Comparison of ENCODE assay signal across 20 cellular contexts in genomic region chr2:109186656-109187250, GRCh38. TPM values are rescaled to one million over a fixed set of nuclear protein-coding genes. Genes with fewer than 3 reads are reported as not detected.
DNase-seq lines count a peak whose midpoint lies in the region; ATAC-seq, FAIRE-seq and TF ChIP-seq lines count a peak whose summit lies in the region.
"Had no signal": no experiment of that assay in that cellular context is flagged by ENCODE, and none has a peak within 500 bp of the region (broad histone marks: within the 10 kb centered on the region; RNA-seq: fewer than 3 reads in every experiment).

No MANE protein-coding gene starts in this region.

- H3K36me3 ChIP-seq in kidney (ENCODE audit: control insufficient read depth in 1 of 2, insufficient read depth in 2 of 2, low read length in 2 of 2) (no peaks in the 10 kb centered on the region), skeletal muscle satellite cell (ENCODE audit: insufficient read depth, low read length) (no peaks in the 10 kb centered on the region)

- DNase-seq in AG04450 (ENCODE audit: low read depth, low spot score) (no peak), kidney (peak; percentile 8), dedifferentiated amniotic fluid mesenchymal stem cell (ENCODE audit: extremely low spot score) (no peak)
- DNase-seq in activated CD4-positive, alpha-beta T cell treated with anti-CD3 and anti-CD28 coated beads for 1 hour = no peak
- DNase-seq: activated CD4-positive, alpha-beta memory T cell treated with anti-CD3 and anti-CD28 coated beads, Interleukin-2, amount 10 ng/mL, durations not matched to agents 7 days and 5 days; activated CD4-positive, CD25-positive, alpha-beta regulatory T cell; activated effector memory CD4-positive, alpha-beta T cell treated with Interleukin-2 at 50 U/mL for 16 hours; activated naive CD8-positive, alpha-beta T cell treated with anti-CD3 and anti-CD28 coated beads, Interleukin-2, amount 50 U/mL, for 24 hours; EL; midbrain; NCI-H1105; NCI-H2029 treated with DMSO at 0.1 percent for 48 hours; NCI-H345 had no signal

- H3K4me2 ChIP-seq in skeletal muscle satellite cell (ENCODE audit: low read length) = no peak overlapping the region

- peaks cover 16 to 22% of the 10 kb centered on the region in 2 donors for H3K4me1 ChIP-seq in kidney (ENCODE audit: control insufficient read depth in 1 of 2, insufficient read depth in 1 of 2, low read depth in 1 of 2, low read length in 2 of 2)
- peaks cover 36% of the 10 kb centered on the region for H3K4me1 ChIP-seq in skeletal muscle satellite cell (ENCODE audit: control insufficient read depth, insufficient read depth, low read length)

- no peaks in the 10 kb centered on the region for H3K27me3 ChIP-seq in AG04450 (ENCODE audit: control insufficient read depth, insufficient read depth, low read length)
- no peaks in the 10 kb centered on the region for H3K27me3 ChIP-seq in skeletal muscle satellite cell (ENCODE audit: control insufficient read depth, insufficient read depth, low read length)

- POLR2A ChIA-PET in AG04450 (lab: Yijun Ruan, JAX) = no interaction called here

- TF ChIP-seq CTCF in AG04450 (IDR thresholded peaks at IDR 0.05; ENCODE audit: low read depth, low read length) (no peak), VCaP (conservative IDR thresholded peaks at IDR 0.05) (no peak), kidney (IDR thresholded peaks at IDR 0.05; ENCODE audit: borderline replicate concordance, extremely low read depth, insufficient read depth) (no peak)

- H3K9ac ChIP-seq in kidney (ENCODE audit: low read length in 2 of 2) (no peak overlapping the region), skeletal muscle satellite cell (ENCODE audit: low read depth, low read length) (peak overlapping the region; percentile 74)

- ATAC-seq in HG02571 (IDR thresholded peaks at IDR 0.05; ENCODE audit: unreplicated experiment) (no peak), HG03175 (IDR thresholded peaks at IDR 0.05; ENCODE audit: unreplicated experiment) (no peak)
- ATAC-seq: activated naive CD8-positive, alpha-beta T cell treated with anti-CD3 and anti-CD28 coated beads, Interleukin-2, amount 50 U/mL, for 24 hours; left lobe of liver had no signal

- intact Hi-C loops in kidney (cut with DNase I) = no loop called here

- CTCF ChIA-PET in AG04450 (lab: Charles Lee) = interaction anchor here (1.2 kb wide), 1 partner anchor 59 kb away, joined by 3 read pairs; no protein-coding TSS in a partner anchor

- peak overlapping the region; percentile 94 for H3K27ac ChIP-seq in AG04450 (ENCODE audit: low read depth, low read length)
- H3K27ac ChIP-seq in VCaP = peak overlapping the region; percentile 67; the same call in 1 of the 2 replicates
- H3K27ac ChIP-seq in kidney (ENCODE audit: low read depth in 2 of 2, low read length in 2 of 2) = peak overlapping the region in 1 of 2 donors; percentile 77

- no peak for FAIRE-seq in kidney (lab: Jason Lieb, UNC)
- FAIRE-seq: bronchial epithelial cell, endometrium had no signal

- H3K9me3 ChIP-seq in AG04450 (ENCODE audit: control insufficient read depth, insufficient read depth, low read length) (no peaks in the 10 kb centered on the region), kidney (ENCODE audit: control insufficient read depth in 1 of 2, low read length in 2 of 2) (no peaks in the 10 kb centered on the region), skeletal muscle satellite cell (replicated peaks; ENCODE audit: low read length) (no peaks in the 10 kb centered on the region)

- H3K4me3 ChIP-seq in AG04450 (ENCODE audit: low read depth, low read length) (no peak overlapping the region), kidney (ENCODE audit: low read length in 2 of 2) (no peak overlapping the region), skeletal muscle satellite cell (ENCODE audit: low read length) (no peak overlapping the region)

RNA-seq across cellular contexts. Expression of gene SH3RF3, which starts 57.7 kb away (rescaled TPM):
- polyA plus RNA-seq in AG04450 (2011; rRNA removed) (5.7 and 7.0 TPM in 2 replicates), kidney (ENCODE audit: insufficient read depth, low read depth, low replicate concordance) (1.7 TPM)
- 10.5 and 13.1 TPM in 2 replicates for polyA minus RNA-seq in AG04450 (2011; rRNA and poly(A)+ RNA removed)
- total RNA-seq in kidney = 10.7 TPM
- total RNA-seq in skeletal muscle satellite cell (2012; rRNA removed) = 4.6 and 6.3 TPM in 2 replicates
